In genomic region chr7:128135275-128136214, GRCh38 we compare ENCODE assay signal across 2 cellular contexts.
A peak's percentile ranks its signal among the peaks of the same experiment; 100 is the strongest.
TF ChIP-seq lines count a peak whose summit lies in the region.

No MANE protein-coding gene starts in this region.

TF ChIP-seq in GM23338, 12 proteins besides CTCF, POLR2A, EP300 and RAD21:
- no peak for TF ChIP-seq ZNF462 (CRISPR knock-in tag; IDR thresholded peaks at IDR 0.05)
- TF ChIP-seq EZH2 (IDR thresholded peaks at IDR 0.05; ENCODE audit: low read depth, unreplicated experiment): peak; percentile 30
- TF ChIP-seq POLR2AphosphoS5 (IDR thresholded peaks at IDR 0.05; ENCODE audit: low read depth): 0 out of 2 replicates have a peak, but pooled peaks have one; percentile 26
- TF ChIP-seq EZH2phosphoT487 (IDR thresholded peaks at IDR 0.05; ENCODE audit: unreplicated experiment): no peak

TF ChIP-seq in GM12878, 131 proteins besides CTCF, POLR2A, EP300 and RAD21 (continued from another document):
- TF ChIP-seq REST (IDR thresholded peaks at IDR 0.05; ENCODE audit: low read depth, low read length): no peak
- TF ChIP-seq PRDM15 (CRISPR knock-in tag; IDR thresholded peaks at IDR 0.05): no peak
- 0 out of 2 replicates have a peak, but pooled peaks have one; percentile 12 for TF ChIP-seq RUNX3 (IDR thresholded peaks at IDR 0.05; ENCODE audit: low read length)
- TF ChIP-seq PML (IDR thresholded peaks at IDR 0.05; ENCODE audit: low read length): no peak
- TF ChIP-seq NR2F1 (conservative IDR thresholded peaks at IDR 0.05): peak; percentile 45; the same call in 1 of the 2 replicates
- TF ChIP-seq EGR1 (IDR thresholded peaks at IDR 0.05; ENCODE audit: borderline replicate concordance in 1 of 2, low read depth in 2 of 2, low read length in 2 of 2): peak in 1 of 2 experiments; percentile 96; a peak in 2 of 3 replicates
- no peak for TF ChIP-seq ETV6 (conservative IDR thresholded peaks at IDR 0.05 in 1 of 2, IDR thresholded peaks at IDR 0.05 in 1 of 2; ENCODE audit: borderline replicate concordance in 1 of 2, low read depth in 1 of 2)
- peak; percentile 67; the same call in 1 of the 2 replicates for TF ChIP-seq YY1 (IDR thresholded peaks at IDR 0.05; ENCODE audit: low read depth, low read length)
- no peak for TF ChIP-seq ASH2L (IDR thresholded peaks at IDR 0.05; ENCODE audit: borderline replicate concordance, low read depth)
- TF ChIP-seq LARP7 (IDR thresholded peaks at IDR 0.05): peak; percentile 62; the same call in 1 of the 2 replicates
- peak; percentile 43 to 84; a peak in 3 of 4 replicates for TF ChIP-seq BHLHE40 (IDR thresholded peaks at IDR 0.05; ENCODE audit: borderline replicate concordance in 1 of 2, low read depth in 2 of 2, low read length in 1 of 2)
- peak; percentile 63; the same call in 1 of the 2 replicates for TF ChIP-seq NKRF (conservative IDR thresholded peaks at IDR 0.05)
- TF ChIP-seq GATAD2B (conservative IDR thresholded peaks at IDR 0.05; ENCODE audit: low read depth): peak; percentile 86
- peak; percentile 79 for TF ChIP-seq IKZF1 (conservative IDR thresholded peaks at IDR 0.05)
- TF ChIP-seq ZNF24 (IDR thresholded peaks at IDR 0.05): peak; percentile 30; the same call in 1 of the 2 replicates
- no peak for TF ChIP-seq SKIL (IDR thresholded peaks at IDR 0.05; ENCODE audit: low read depth, poor library complexity, severe bottlenecking)
- TF ChIP-seq TARDBP (IDR thresholded peaks at IDR 0.05; ENCODE audit: borderline replicate concordance): no peak
- peak; percentile 26; the same call in 1 of the 2 replicates for TF ChIP-seq BACH1 (IDR thresholded peaks at IDR 0.05; ENCODE audit: borderline replicate concordance)
- no peak for TF ChIP-seq BCL11A (IDR thresholded peaks at IDR 0.05; ENCODE audit: low read depth, low read length)
- TF ChIP-seq ZBTB33 (IDR thresholded peaks at IDR 0.05): no peak
- TF ChIP-seq HDGF (IDR thresholded peaks at IDR 0.05): no peak
- peak; percentile 82; the same call in 1 of the 2 replicates for TF ChIP-seq RB1 (IDR thresholded peaks at IDR 0.05; ENCODE audit: borderline replicate concordance)
- peak; percentile 79 for TF ChIP-seq MAX (IDR thresholded peaks at IDR 0.05; ENCODE audit: low read depth, low read length)
- TF ChIP-seq STAT1 (conservative IDR thresholded peaks at IDR 0.05): 0 out of 2 replicates have a peak, but pooled peaks have one; percentile 32
- peak; percentile 45 for TF ChIP-seq SMC3 (IDR thresholded peaks at IDR 0.05; ENCODE audit: borderline replicate concordance, low read length)
- TF ChIP-seq ZZZ3 (IDR thresholded peaks at IDR 0.05; ENCODE audit: control insufficient read depth, insufficient read length, low read depth): no peak
- TF ChIP-seq USF1 (IDR thresholded peaks at IDR 0.05; ENCODE audit: borderline replicate concordance, extremely low read length, insufficient read depth, low read depth, low read length): peak; percentile 74
- 0 out of 2 replicates have a peak, but pooled peaks have one; percentile 33 for TF ChIP-seq EED (IDR thresholded peaks at IDR 0.05; ENCODE audit: low read depth)
- no peak for TF ChIP-seq GABPA (IDR thresholded peaks at IDR 0.05; ENCODE audit: low read depth)
- peak; percentile 84 for TF ChIP-seq SMARCA5 (IDR thresholded peaks at IDR 0.05)
- TF ChIP-seq CREB1 (IDR thresholded peaks at IDR 0.05; ENCODE audit: low read depth): no peak
- TF ChIP-seq ZNF687 (IDR thresholded peaks at IDR 0.05): peak; percentile 50; the same call in 1 of the 2 replicates
